ENCODE assay signal across 18 cellular contexts in genomic region chr12:3055712-3056467, GRCh38. TPM values are rescaled to one million over a fixed set of nuclear protein-coding genes. Genes with fewer than 3 reads are reported as not detected.
A peak's percentile ranks its signal among the peaks of the same experiment; 100 is the strongest.
DNase-seq lines count a peak whose midpoint lies in the region; ATAC-seq and TF ChIP-seq lines count a peak whose summit lies in the region.
"Had no signal": no experiment of that assay in that cellular context is flagged by ENCODE, and none has a peak within 500 bp of the region (broad histone marks: within the 10 kb centered on the region; RNA-seq: fewer than 3 reads in every experiment).

No MANE protein-coding gene starts in this region.

- H3K4me1 Mint-ChIP-seq in MCF 10A (ENCODE audit: insufficient read depth, unreplicated experiment), result peaks cover 6% of the 10 kb centered on the region
- peaks cover 6% of the 10 kb centered on the region for H3K4me1 Mint-ChIP-seq in endodermal cell
- H3K4me1 Mint-ChIP-seq in nephron, result peaks cover 23% of the 10 kb centered on the region
- H3K4me1 Mint-ChIP-seq in T-cell, result no peaks in the 10 kb centered on the region

- no peak for ATAC-seq in T-cell (replicated peaks in 1 of 4)
- ATAC-seq: activated T-cell treated with anti-CD3 and anti-CD28 coated beads, Interleukin-2, amount 50 U/mL, for 72 hours had no signal

- H3K27ac ChIP-seq in breast epithelium, result peak overlapping the region; percentile 70 to 74
- H3K27ac ChIP-seq in endodermal cell (ENCODE audit: low read depth, low read length), result no peak overlapping the region
- peak overlapping the region; percentile 74 to 86 for H3K27ac ChIP-seq in uterus

- H3K9me3 ChIP-seq in breast epithelium (no peaks in the 10 kb centered on the region), endodermal cell (ENCODE audit: control insufficient read depth, low read length) (no peaks in the 10 kb centered on the region), uterus (no peaks in the 10 kb centered on the region)
- H3K9me3 ChIP-seq: stomach had no signal

- CTCF ChIA-PET in MCF 10A (lab: Yijun Ruan, JAX), result interaction anchor here (2.0 to 2.1 kb wide), 2 partner anchors 14 to 17 kb away, joined by 6 read pairs; no protein-coding TSS in a partner anchor
- CTCF ChIA-PET in T-cell (lab: Charles Lee), result no interaction called here

- POLR2A ChIA-PET in MCF 10A (lab: Yijun Ruan, JAX), result no interaction called here
- POLR2A ChIA-PET in T-cell (lab: Charles Lee), result no interaction called here

- TF ChIP-seq CTCF in breast epithelium (IDR thresholded peaks at IDR 0.05), result no peak
- TF ChIP-seq CTCF in MCF 10A (IDR thresholded peaks at IDR 0.05; ENCODE audit: unreplicated experiment), result no peak
- TF ChIP-seq CTCF in endodermal cell (conservative IDR thresholded peaks at IDR 0.05), result no peak
- no peak for TF ChIP-seq CTCF in nephron (IDR thresholded peaks at IDR 0.05; ENCODE audit: unreplicated experiment in 3 of 3)
- no peak for TF ChIP-seq CTCF in uterus (IDR thresholded peaks at IDR 0.05)

- H3K4me3 ChIP-seq in breast epithelium (no peak overlapping the region), endodermal cell (ENCODE audit: low read length) (no peak overlapping the region), uterus (no peak overlapping the region)
- H3K4me3 ChIP-seq: stomach had no signal

- no TSS peak for BruUV-seq in MCF 10A (replicated peaks; lab: Mats Ljungman, UMichigan)

- H3K9ac ChIP-seq in endodermal cell (ENCODE audit: extremely low read depth, low read length, poor library complexity, severe bottlenecking), result no peak overlapping the region

- H3K36me3 ChIP-seq in breast epithelium (no peaks in the 10 kb centered on the region), endodermal cell (ENCODE audit: control insufficient read depth, insufficient read depth, low read length) (no peaks in the 10 kb centered on the region), uterus (no peaks in the 10 kb centered on the region)
- H3K36me3 ChIP-seq: stomach had no signal

- H3K9me3 Mint-ChIP-seq in MCF 10A (ENCODE audit: unreplicated experiment) (no peaks in the 10 kb centered on the region), endodermal cell (peaks cover 4% of the 10 kb centered on the region), nephron (peaks cover 2% of the 10 kb centered on the region), T-cell (no peaks in the 10 kb centered on the region)
- H3K9me3 Mint-ChIP-seq: activated T-cell treated with anti-CD3 and anti-CD28 coated beads, Interleukin-2, amount 50 U/mL, for 72 hours; dendritic cell treated with granulocyte-macrophage colony-stimulating factor and Interleukin-4, amounts not matched to agents 40 ng/mL and 50 ng/mL, for 4 days; HFFc6 had no signal

- H3K27me3 ChIP-seq in breast epithelium (no peaks in the 10 kb centered on the region), endodermal cell (ENCODE audit: control insufficient read depth, insufficient read depth, low read length, poor library complexity, severe bottlenecking) (no peaks in the 10 kb centered on the region), uterus (no peaks in the 10 kb centered on the region)
- H3K27me3 ChIP-seq: stomach had no signal

- H3K36me3 Mint-ChIP-seq in MCF 10A (ENCODE audit: insufficient read depth, unreplicated experiment) (no peaks in the 10 kb centered on the region), endodermal cell (ENCODE audit: low read depth) (no peaks in the 10 kb centered on the region), nephron (ENCODE audit: low read depth) (no peaks in the 10 kb centered on the region), T-cell (no peaks in the 10 kb centered on the region)

- TF ChIP-seq POLR2A in breast epithelium (IDR thresholded peaks at IDR 0.05) (no peak), uterus (IDR thresholded peaks at IDR 0.05) (no peak)

- H3K27me3 Mint-ChIP-seq in MCF 10A (ENCODE audit: insufficient read depth, unreplicated experiment) (peaks cover 24% of the 10 kb centered on the region), endodermal cell (ENCODE audit: insufficient read depth) (peaks cover 9% of the 10 kb centered on the region), nephron (ENCODE audit: low read depth) (peaks cover 3% of the 10 kb centered on the region), T-cell (peaks cover 22 to 33% of the 10 kb centered on the region in 2 donors)

- H3K4me1 ChIP-seq in breast epithelium (no peaks in the 10 kb centered on the region), endodermal cell (ENCODE audit: control insufficient read depth, insufficient read depth, low read length) (no peaks in the 10 kb centered on the region), uterus (no peaks in the 10 kb centered on the region)

- H3K27ac Mint-ChIP-seq in MCF 10A (ENCODE audit: low read depth, unreplicated experiment), result no peak overlapping the region
- H3K27ac Mint-ChIP-seq in endodermal cell, result no peak overlapping the region
- H3K27ac Mint-ChIP-seq in nephron, result peak overlapping the region; percentile 25 to 87 (median 87)
- no peak overlapping the region for H3K27ac Mint-ChIP-seq in T-cell
- H3K27ac Mint-ChIP-seq: activated T-cell treated with anti-CD3 and anti-CD28 coated beads, Interleukin-2, amount 50 U/mL, for 72 hours; dendritic cell treated with granulocyte-macrophage colony-stimulating factor and Interleukin-4, amounts not matched to agents 40 ng/mL and 50 ng/mL, for 4 days; HFFc6 had no signal

- no peak overlapping the region for H3K4me3 Mint-ChIP-seq in MCF 10A (ENCODE audit: unreplicated experiment)
- H3K4me3 Mint-ChIP-seq in endodermal cell, result no peak overlapping the region
- H3K4me3 Mint-ChIP-seq in nephron, result peak overlapping the region in 1 of 3 experiments; percentile 3
- no peak overlapping the region for H3K4me3 Mint-ChIP-seq in T-cell
- H3K4me3 Mint-ChIP-seq: activated T-cell treated with anti-CD3 and anti-CD28 coated beads, Interleukin-2, amount 50 U/mL, for 72 hours; dendritic cell treated with granulocyte-macrophage colony-stimulating factor and Interleukin-4, amounts not matched to agents 40 ng/mL and 50 ng/mL, for 4 days; HFFc6 had no signal

- 81 to 89% methylated on average over 4 to 8 of the region's 8 CpGs for WGBS in endodermal cell (ENCODE audit: insufficient coverage in 1 of 2, insufficient read length in 1 of 2), 2 experiments

- DNase-seq in breast epithelium (ENCODE audit: low spot score in 2 of 2) (no peak), MCF 10A (ENCODE audit: unreplicated experiment) (no peak), endodermal cell (peak; percentile 78), uterus (peak; percentile 48 to 52), T-cell (no peak), T1000 (lab: John Stamatoyannopoulos, UW) (no peak)
- DNase-seq in stimulated activated CD4-positive, alpha-beta T cell treated with anti-CD3 and anti-CD28 coated beads, Interleukin-4, amount 100 ng/mL, for 24 hours, result no peak
- DNase-seq: 8988T; activated CD4-positive, alpha-beta T cell treated with anti-CD3 and anti-CD28 coated beads for 48 hours; activated T-cell treated with anti-CD3 and anti-CD28 coated beads, Interleukin-2, amount 50 U/mL, for 72 hours; HFFc6; NCI-H2227 treated with DMSO at 0.1 percent for 48 hours; OCI-M1; retina; stomach; T-helper 1 cell had no signal

- intact Hi-C loops in breast epithelium (cut with DNase I; ENCODE audit: low total_unique reads), result no loop called here
- intact Hi-C loops in MCF 10A (cut with micrococcal nuclease), result no loop called here
- intact Hi-C loops in uterus (cut with DNase I; ENCODE audit: low total_unique reads), result no loop called here

RNA-seq across cellular contexts. Expression of gene TSPAN9, which starts 21.3 kb away (rescaled TPM):
- 10 to 100 TPM; 16.8 to 44.9 (median 36.9) TPM for total RNA-seq in breast epithelium
- 12.6 and 13.4 TPM in 2 replicates for total RNA-seq in MCF 10A (2022)
- total RNA-seq in endodermal cell, result 10 to 100 TPM; 31.9 to 80.8 TPM
- 18.8 TPM for polyA plus RNA-seq in endodermal cell (2013, experiment 1 of 2)
- 19.0 TPM for polyA plus RNA-seq in endodermal cell (2013, experiment 2 of 2)
- 100 to 1,000 TPM in 1 of 4 donors, 10 to 100 TPM in 3; 47.9 to 106 (median 65.1) TPM for total RNA-seq in uterus
- 1 to 10 TPM in 1 of 5 donors, under 1 TPM in 4; 0.56 to 1.1 (median 0.70) TPM for total RNA-seq in T-cell

Comparison
In these comparisons a context has a peak if more than half of its experiments do, and no peak if none do; other contexts are left out.
1. DNase-seq: peak in endodermal cell (single experiment) and uterus (2 of 2); none in breast epithelium (0 of 2), MCF 10A (single experiment), T-cell (0 of 34), T1000 (single experiment) and stimulated activated CD4-positive, alpha-beta T cell treated with anti-CD3 and anti-CD28 coated beads, Interleukin-4, amount 100 ng/mL, for 24 hours (single experiment).
2. H3K27ac Mint-ChIP-seq: peak in nephron (3 of 3); none in MCF 10A (single experiment), endodermal cell (single experiment) and T-cell (0 of 2).